11 cellular contexts compared by ENCODE assay signal in the genomic region with DNA sequence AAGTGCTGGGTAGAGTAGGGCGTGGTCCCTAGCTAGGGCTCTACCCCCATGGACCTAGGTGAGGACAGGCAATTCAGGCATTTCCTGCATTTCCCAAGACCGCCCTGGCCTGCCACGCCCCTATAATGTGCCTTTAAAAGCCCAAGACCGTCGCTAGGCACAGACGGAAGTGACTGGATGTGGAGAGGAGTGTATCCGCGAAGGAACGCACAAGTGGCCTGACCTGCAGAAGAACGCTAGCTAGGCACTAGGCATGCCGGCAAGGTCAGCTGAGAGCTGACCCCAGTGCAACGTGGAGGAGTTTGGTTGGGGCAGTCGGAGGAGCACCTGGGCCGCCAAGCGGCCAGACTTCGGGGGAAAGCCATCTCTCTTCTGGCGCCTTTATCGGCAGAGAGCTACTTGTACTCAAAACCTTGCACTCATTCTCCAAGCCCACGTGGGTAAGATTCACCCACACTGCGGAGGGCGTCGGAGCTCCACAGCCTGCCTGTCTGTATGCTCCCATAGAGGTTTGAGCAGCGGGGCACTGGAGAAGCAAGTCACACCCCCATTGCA.
DNase-seq lines count a peak whose midpoint lies in the region; ATAC-seq and TF ChIP-seq lines count a peak whose summit lies in the region.
"Had no signal": no experiment of that assay in that cellular context is flagged by ENCODE, and none has a peak within 500 bp of the region (broad histone marks: within the 10 kb centered on the region; RNA-seq: fewer than 3 reads in every experiment).

No MANE protein-coding gene starts in this region.

- POLR2A ChIA-PET in GM10248 (lab: Yijun Ruan, JAX): no interaction called here

- H3K36me3 ChIP-seq in MG63: no peaks in the 10 kb centered on the region
- H3K36me3 ChIP-seq: heart left ventricle had no signal

- CTCF ChIA-PET in GM10248 (lab: Yijun Ruan, JAX): interaction anchor here (1.0 kb wide), 1 partner anchor 21 kb away, joined by 3 read pairs; no protein-coding TSS in a partner anchor

- H3K9me3 Mint-ChIP-seq in natural killer cell: no peaks in the 10 kb centered on the region

- peaks cover 15 to 17% of the 10 kb centered on the region in 2 donors for H3K27me3 Mint-ChIP-seq in natural killer cell (ENCODE audit: low read depth in 2 of 2)

- TF ChIP-seq CTCF in GM10248 (IDR thresholded peaks at IDR 0.05; ENCODE audit: control extremely low read depth, extremely low read depth, low read depth, missing control alignments) (no peak), natural killer cell (IDR thresholded peaks at IDR 0.05) (no peak)

- peaks cover 6% of the 10 kb centered on the region for H3K9me3 ChIP-seq in MG63
- H3K9me3 ChIP-seq: psoas muscle had no signal

- no peaks in the 10 kb centered on the region for H3K36me3 Mint-ChIP-seq in natural killer cell

- DNase-seq in GM10248 (ENCODE audit: extremely low spot score) (peak; percentile 20), NCI-H460 (ENCODE audit: extremely low read depth, low read depth) (peak; percentile 2), ecto neural progenitor cell (ENCODE audit: low spot score) (peak; percentile 61), natural killer cell (no peak), MG63 (no peak)
- DNase-seq in activated CD4-positive, CD25-positive, alpha-beta regulatory T cell (lab: John Stamatoyannopoulos, UW): no peak
- DNase-seq: psoas muscle had no signal

- peak overlapping the region in 1 of 2 donors; percentile 23 for H3K27ac Mint-ChIP-seq in natural killer cell

- H3K4me3 Mint-ChIP-seq in natural killer cell: peak overlapping the region; percentile 74

- no peak overlapping the region for H3K4me3 ChIP-seq in MG63
- H3K4me3 ChIP-seq: psoas muscle had no signal

- ATAC-seq in natural killer cell (peak in 2 of 3 donors; percentile 64 to 67), HG03045 (IDR thresholded peaks at IDR 0.05; ENCODE audit: unreplicated experiment) (no peak), GM19395 (IDR thresholded peaks at IDR 0.05; ENCODE audit: unreplicated experiment) (no peak)
- ATAC-seq: activated CD4-positive, CD25-positive, alpha-beta regulatory T cell treated with anti-CD3 and anti-CD28 coated beads, Interleukin-2, amount 50 U/mL, for 24 hours; psoas muscle had no signal

- peaks cover 5 to 10% of the 10 kb centered on the region in 2 donors for H3K4me1 Mint-ChIP-seq in natural killer cell

- intact Hi-C loops in natural killer cell (cut with micrococcal nuclease): no loop called here

- no peaks in the 10 kb centered on the region for H3K27me3 ChIP-seq in MG63
- H3K27me3 ChIP-seq: heart left ventricle had no signal

Comparison
In these comparisons a context has a peak if more than half of its experiments do, and no peak if none do; other contexts are left out.
1. DNase-seq: peak in GM10248 (single experiment), NCI-H460 (single experiment) and ecto neural progenitor cell (single experiment); none in natural killer cell (single experiment), activated CD4-positive, CD25-positive, alpha-beta regulatory T cell (0 of 4) and MG63 (single experiment).
2. ATAC-seq: peak in natural killer cell (2 of 3); none in HG03045 (single experiment) and GM19395 (single experiment).